In the genomic region with DNA sequence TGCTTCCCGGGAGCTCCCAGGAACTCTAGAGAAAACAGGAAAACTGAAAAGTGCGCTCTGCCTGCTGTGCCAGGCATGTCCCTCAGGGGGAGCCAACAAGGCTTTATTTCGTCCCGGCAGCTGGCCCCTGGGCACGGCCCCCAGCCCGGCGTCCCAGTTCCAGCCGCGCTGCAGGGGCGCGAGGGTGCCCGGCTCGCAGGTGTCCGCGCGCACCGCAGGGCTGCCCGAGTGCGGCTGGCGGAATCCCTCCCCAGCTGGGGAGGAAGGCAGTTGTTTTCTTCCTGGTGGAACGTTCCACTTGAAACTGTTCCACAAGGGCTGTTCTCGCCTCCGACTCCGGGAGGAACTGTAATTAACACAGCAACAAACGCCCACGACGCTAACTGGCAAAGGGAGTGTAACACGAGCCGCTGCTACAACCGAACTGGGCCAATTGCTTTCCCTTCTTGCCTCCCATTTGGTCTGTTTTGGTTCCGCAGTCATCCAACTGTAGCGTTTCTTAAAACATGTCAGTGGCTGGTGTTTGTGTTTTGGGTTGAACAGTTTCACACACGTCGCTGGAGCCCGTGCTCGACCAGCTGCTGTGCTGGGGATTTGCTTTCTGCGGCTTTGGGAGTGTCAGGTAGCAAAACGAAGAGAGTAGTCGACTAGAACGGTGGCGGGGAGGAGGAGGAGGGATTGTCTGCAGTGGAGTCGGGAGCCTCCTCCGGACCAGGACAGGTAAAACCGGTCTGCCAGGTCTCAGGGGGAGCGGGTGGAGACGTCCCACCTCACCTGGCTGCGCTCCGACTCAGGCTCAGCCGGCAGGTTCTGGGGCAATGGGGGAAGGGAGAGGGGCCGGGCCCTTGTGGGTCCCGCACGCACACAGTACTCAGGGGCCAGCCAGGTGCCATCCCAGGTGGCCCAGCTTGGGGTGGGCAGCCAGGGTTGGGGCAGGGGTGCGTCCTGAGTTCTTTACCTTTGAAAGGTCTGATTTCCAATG, we compare ENCODE assay signal across 8 cellular contexts.
DNase-seq lines count a peak whose midpoint lies in the region; ATAC-seq and TF ChIP-seq lines count a peak whose summit lies in the region.

No MANE protein-coding gene starts in this region.

- no peaks in the 10 kb centered on the region for H3K9me3 ChIP-seq in T-helper 17 cell (ENCODE audit: control insufficient read depth, low read length, poor library complexity, severe bottlenecking)

- no peak overlapping the region for H3K27ac Mint-ChIP-seq in T-helper 17 cell

- H3K36me3 Mint-ChIP-seq in T-helper 17 cell (ENCODE audit: low read depth) = peaks cover 7% of the 10 kb centered on the region

- peaks cover 76% of the 10 kb centered on the region for H3K27me3 Mint-ChIP-seq in T-helper 17 cell

- in situ Hi-C loops in GM13977 (cut with MboI; ENCODE audit: low pct_unique_long_range_greater_than_20kb, low sequenced_read_pairs, unreplicated experiment) = loop anchor here (10.0 to 25.0 kb wide), 2 partner anchors 260 to 467 kb away; no protein-coding TSS in a partner anchor

- H3K4me1 Mint-ChIP-seq in T-helper 17 cell = peaks cover 20% of the 10 kb centered on the region

- peak; percentile 15 for DNase-seq in AG09319 (ENCODE audit: extremely low read depth, low read depth)
- peak; percentile 76 for DNase-seq in GM13977 (ENCODE audit: low spot score)
- peak; percentile 76 to 94 (median 92) for DNase-seq in NCI-H1417 (lab: John Stamatoyannopoulos, UW)
- DNase-seq in T-helper 17 cell = no peak
- peak; percentile 57 for DNase-seq in dedifferentiated amniotic fluid mesenchymal stem cell (ENCODE audit: extremely low spot score)
- DNase-seq in kidney tubule cell (ENCODE audit: low spot score) = peak; percentile 86
- DNase-seq in stimulated activated CD4-positive, alpha-beta T cell treated with anti-CD3 and anti-CD28 coated beads, Interleukin-2, amount 100 ng/mL, for 48 hours = peak; percentile 17 to 26

- ATAC-seq in HG02870 (IDR thresholded peaks at IDR 0.05; ENCODE audit: unreplicated experiment) (peak; percentile 70), T-helper 17 cell (peak; percentile 64)

- TF ChIP-seq CTCF in AG09319 (IDR thresholded peaks at IDR 0.05; ENCODE audit: low read depth, low read length) (peak; percentile 65), GM13977 (IDR thresholded peaks at IDR 0.05; ENCODE audit: extremely low read depth, insufficient read depth, missing control alignments) (peak; percentile 83)

- peak overlapping the region; percentile 92 for H3K4me3 Mint-ChIP-seq in T-helper 17 cell

Comparison
In these comparisons a context has a peak if more than half of its experiments do, and no peak if none do; other contexts are left out.
1. DNase-seq: peak in AG09319 (single experiment), GM13977 (single experiment), NCI-H1417 (3 of 3), dedifferentiated amniotic fluid mesenchymal stem cell (single experiment), kidney tubule cell (single experiment) and stimulated activated CD4-positive, alpha-beta T cell treated with anti-CD3 and anti-CD28 coated beads, Interleukin-2, amount 100 ng/mL, for 48 hours (2 of 2); none in T-helper 17 cell (0 of 3).